In genomic region chr19:17576758-17577532, GRCh38 we compare ENCODE assay signal across 8 cellular contexts. TPM values are rescaled to one million over a fixed set of nuclear protein-coding genes. Genes with fewer than 3 reads are reported as not detected.
DNase-seq lines count a peak whose midpoint lies in the region; ATAC-seq and TF ChIP-seq lines count a peak whose summit lies in the region.

No MANE protein-coding gene starts in this region.

- TF ChIP-seq CTCF in DND-41 (IDR thresholded peaks at IDR 0.05; ENCODE audit: borderline replicate concordance, extremely low read depth, low read length, poor library complexity, severe bottlenecking) (no peak), lung (IDR thresholded peaks at IDR 0.05; ENCODE audit: control extremely low read depth, extremely low read depth) (no peak)

- DNase-seq in DND-41 (peak; percentile 65), HuH-7.5 (ENCODE audit: low spot score) (peak; percentile 40), adipocyte (ENCODE audit: low read depth) (peak; percentile 7), lung (ENCODE audit: low spot score) (peak; percentile 54), cortex of kidney (lab: John Stamatoyannopoulos, UW) (no peak), NCI-H446 treated with DMSO at 0.1 percent for 48 hours (lab: John Stamatoyannopoulos, UW) (no peak)
- DNase-seq in activated CD4-positive, CD25-positive, alpha-beta regulatory T cell (lab: John Stamatoyannopoulos, UW), result no peak

- no peak overlapping the region for H3K27ac ChIP-seq in DND-41 (ENCODE audit: low read length)
- H3K27ac ChIP-seq in lung (ENCODE audit: low read depth in 1 of 2, low read length in 1 of 2), result no peak overlapping the region

- 78 to 84% methylated on average over 41 of the region's 41 CpGs for WGBS in lung, 2 donors

- H3K4me1 ChIP-seq in DND-41 (ENCODE audit: insufficient read depth, low read length) (no peaks in the 10 kb centered on the region), adipocyte (ENCODE audit: control insufficient read depth, insufficient read depth, low read length) (no peaks in the 10 kb centered on the region), lung (ENCODE audit: control insufficient read depth in 2 of 2, insufficient read depth in 2 of 2, low read length in 2 of 2) (peaks cover 0 to 3% of the 10 kb centered on the region in 2 donors)

- peaks cover 38% of the 10 kb centered on the region for H4K20me1 ChIP-seq in DND-41 (ENCODE audit: insufficient read depth, low read length)

- no peak overlapping the region for H2AFZ ChIP-seq in DND-41 (ENCODE audit: low read depth, low read length)

- H3K9me3 ChIP-seq in DND-41 (ENCODE audit: insufficient read depth, low read length, severe bottlenecking) (no peaks in the 10 kb centered on the region), adipocyte (ENCODE audit: control insufficient read depth, low read length) (no peaks in the 10 kb centered on the region), lung (ENCODE audit: control insufficient read depth in 2 of 2, insufficient read depth in 1 of 2, low read length in 1 of 2) (no peaks in the 10 kb centered on the region)

- ATAC-seq in DND-41 (ENCODE audit: insufficient read depth, low read depth) (peak; percentile 71), lung (ENCODE audit: insufficient read depth, low FRiP score) (no peak), GM21367 (IDR thresholded peaks at IDR 0.05; ENCODE audit: unreplicated experiment) (no peak)

- H3K4me3 ChIP-seq in DND-41 (ENCODE audit: low read depth in 1 of 2, low read length in 2 of 2), result no peak overlapping the region
- no peak overlapping the region for H3K4me3 ChIP-seq in adipocyte (ENCODE audit: low read length)
- H3K4me3 ChIP-seq in lung, result no peak overlapping the region

- H3K4me2 ChIP-seq in DND-41 (ENCODE audit: insufficient read depth, low read length), result no peak overlapping the region

- H3K27me3 ChIP-seq in DND-41 (ENCODE audit: insufficient read depth, low read length, poor library complexity) (no peaks in the 10 kb centered on the region), adipocyte (replicated peaks; ENCODE audit: control insufficient read depth, insufficient read depth, low read length) (no peaks in the 10 kb centered on the region), lung (ENCODE audit: control insufficient read depth, insufficient read depth) (no peaks in the 10 kb centered on the region)

- no peak overlapping the region for H3K9ac ChIP-seq in DND-41 (ENCODE audit: low read depth, low read length)
- H3K9ac ChIP-seq in adipocyte (ENCODE audit: low read length), result no peak overlapping the region

- H3K36me3 ChIP-seq in DND-41 (ENCODE audit: insufficient read depth, low read length), result peaks cover 87% of the 10 kb centered on the region
- H3K36me3 ChIP-seq in adipocyte (ENCODE audit: control insufficient read depth, insufficient read depth, low read length, severe bottlenecking), result peaks cover 66% of the 10 kb centered on the region
- H3K36me3 ChIP-seq in lung (ENCODE audit: control insufficient read depth in 2 of 2, insufficient read depth in 2 of 2, low read length in 2 of 2), result peaks cover 11 to 72% of the 10 kb centered on the region in 2 donors

- no peaks in the 10 kb centered on the region for H3K79me2 ChIP-seq in DND-41 (ENCODE audit: insufficient read depth, low read length)

RNA-seq across cellular contexts. Expression of gene COLGALT1, which starts 21.5 kb away (rescaled TPM):
- 100 to 1,000 TPM in 1 of 2 donors, 10 to 100 TPM in 1; 39.9 to 129 TPM for total RNA-seq in lung
- 100 to 1,000 TPM in 1 of 2 donors, 10 to 100 TPM in 1; 63.3 to 107 TPM for polyA plus RNA-seq in lung

Comparison
In these comparisons a context has a peak if more than half of its experiments do, and no peak if none do; other contexts are left out.
1. DNase-seq: peak in DND-41 (single experiment), HuH-7.5 (single experiment), adipocyte (single experiment) and lung (single experiment); none in cortex of kidney (single experiment), activated CD4-positive, CD25-positive, alpha-beta regulatory T cell (0 of 4) and NCI-H446 treated with DMSO at 0.1 percent for 48 hours (single experiment).